9 cellular contexts compared by ENCODE assay signal in genomic region chr11:96263361-96263763, GRCh38.
DNase-seq lines count a peak whose midpoint lies in the region; ATAC-seq, FAIRE-seq and TF ChIP-seq lines count a peak whose summit lies in the region.
"Had no signal": no experiment of that assay in that cellular context is flagged by ENCODE, and none has a peak within 500 bp of the region (broad histone marks: within the 10 kb centered on the region; RNA-seq: fewer than 3 reads in every experiment).

No MANE protein-coding gene starts in this region.

- BruUV-seq in endothelial cell of umbilical vein (replicated peaks; lab: Mats Ljungman, UMichigan), result no TSS peak

- TF ChIP-seq CTCF in CD14-positive monocyte (IDR thresholded peaks at IDR 0.05) (no peak), endothelial cell of umbilical vein (IDR thresholded peaks at IDR 0.05; ENCODE audit: extremely low read depth in 1 of 2, insufficient read depth in 1 of 2, low read depth in 1 of 2, low read length in 2 of 2) (no peak), osteoblast (IDR thresholded peaks at IDR 0.05; ENCODE audit: extremely low read depth, low read depth, low read length) (no peak), progenitor cell of endocrine pancreas (IDR thresholded peaks at IDR 0.05; ENCODE audit: unreplicated experiment) (no peak)

- H3K27me3 Mint-ChIP-seq in CD14-positive monocyte (ENCODE audit: low read depth in 3 of 3) (peaks cover 0 to 2% (median 0%) of the 10 kb centered on the region in 3 donors), progenitor cell of endocrine pancreas (no peaks in the 10 kb centered on the region)

- H3K27me3 ChIP-seq in endothelial cell of umbilical vein (ENCODE audit: control insufficient read depth in 2 of 2, insufficient read depth in 2 of 2, low read length in 2 of 2), result no peaks in the 10 kb centered on the region
- no peaks in the 10 kb centered on the region for H3K27me3 ChIP-seq in osteoblast (ENCODE audit: insufficient read depth, low read length)

- H3K36me3 ChIP-seq in endothelial cell of umbilical vein (ENCODE audit: control insufficient read depth in 2 of 2, extremely low read depth in 1 of 2, insufficient read depth in 2 of 2, low read length in 2 of 2) (no peaks in the 10 kb centered on the region), osteoblast (ENCODE audit: insufficient read depth, low read length) (no peaks in the 10 kb centered on the region)

- CTCF ChIA-PET in endothelial cell of umbilical vein (lab: Charles Lee), result interaction anchor here (0.9 to 1.7 kb wide), 5 partner anchors 9 to 209 kb away, joined by 3 to 12 read pairs (median 5); partner anchors contain the start of gene MAML2

- H3K9me3 ChIP-seq in endothelial cell of umbilical vein (replicated peaks; ENCODE audit: control insufficient read depth, insufficient read depth, low read length) (no peaks in the 10 kb centered on the region), osteoblast (ENCODE audit: low read depth, low read length) (no peaks in the 10 kb centered on the region)

- H3K9me1 ChIP-seq in endothelial cell of umbilical vein (replicated peaks; ENCODE audit: control insufficient read depth, extremely low read depth, insufficient read depth, low read length), result no peaks in the 10 kb centered on the region

- FAIRE-seq in endothelial cell of umbilical vein (lab: Jason Lieb, UNC), result no peak
- FAIRE-seq: colon had no signal

- H3K9me3 Mint-ChIP-seq in CD14-positive monocyte (peaks cover 0 to 2% (median 0%) of the 10 kb centered on the region in 7 donors), progenitor cell of endocrine pancreas (ENCODE audit: low read depth) (no peaks in the 10 kb centered on the region)

- POLR2A ChIA-PET in endothelial cell of umbilical vein (lab: Charles Lee), result interaction anchor here (0.8 kb wide), 1 partner anchor 44 kb away, joined by 3 read pairs; no protein-coding TSS in a partner anchor

- H3K4me3 Mint-ChIP-seq in CD14-positive monocyte (peak overlapping the region in 1 of 2 donors; percentile 59), progenitor cell of endocrine pancreas (ENCODE audit: low read depth) (no peak overlapping the region)

- H3K4me1 ChIP-seq in endothelial cell of umbilical vein (ENCODE audit: control insufficient read depth, extremely low read depth, insufficient read depth, low read length) (peaks cover 47% of the 10 kb centered on the region), osteoblast (ENCODE audit: insufficient read depth, low read length) (peaks cover 62% of the 10 kb centered on the region)

- TF ChIP-seq POLR2A in endothelial cell of umbilical vein (IDR thresholded peaks at IDR 0.05; ENCODE audit: low read depth, low read length), result no peak
- no peak for TF ChIP-seq POLR2A in GM18505 (IDR thresholded peaks at IDR 0.05; ENCODE audit: borderline replicate concordance, extremely low read depth, insufficient read depth, insufficient read length)

- H3K4me2 ChIP-seq in endothelial cell of umbilical vein (ENCODE audit: insufficient read depth, low read length) (no peak overlapping the region), osteoblast (ENCODE audit: insufficient read depth, low read length) (peak overlapping the region; percentile 37)

- ATAC-seq in GM18505 (IDR thresholded peaks at IDR 0.05; ENCODE audit: unreplicated experiment), result no peak

- dilution Hi-C loops in endothelial cell of umbilical vein (cut with MboI; ENCODE audit: extremely low pct_ligation_motif_present, low sequenced_read_pairs), result no loop called here

- H3K27ac ChIP-seq in endothelial cell of umbilical vein (ENCODE audit: insufficient read depth, low read depth, low read length) (peak overlapping the region; percentile 15), osteoblast (ENCODE audit: low read depth, low read length) (peak overlapping the region; percentile 62)

- H3K79me2 ChIP-seq in endothelial cell of umbilical vein (ENCODE audit: control insufficient read depth, insufficient read depth, low read length) (no peaks in the 10 kb centered on the region), osteoblast (ENCODE audit: insufficient read depth, low read length) (peaks cover 90% of the 10 kb centered on the region)

- intact Hi-C loops in CD14-positive monocyte (cut with micrococcal nuclease) (loop anchor here (5.0 to 10.0 kb wide), 3 partner anchors 41 to 71 kb away; no protein-coding TSS in a partner anchor), endothelial cell of umbilical vein (cut with micrococcal nuclease) (no loop called here)

- no peaks in the 10 kb centered on the region for H4K20me1 ChIP-seq in endothelial cell of umbilical vein (replicated peaks; ENCODE audit: control insufficient read depth, extremely low read depth, insufficient read depth, low read length)
- H4K20me1 ChIP-seq in osteoblast (ENCODE audit: insufficient read depth, low read length), result peaks cover 5% of the 10 kb centered on the region

- no peak overlapping the region for H3K9ac ChIP-seq in endothelial cell of umbilical vein (replicated peaks; ENCODE audit: extremely low read depth, insufficient read depth, low read length)

- peaks cover 84% of the 10 kb centered on the region for H3K4me1 Mint-ChIP-seq in CD14-positive monocyte
- H3K4me1 Mint-ChIP-seq in progenitor cell of endocrine pancreas (ENCODE audit: low read depth), result peaks cover 10% of the 10 kb centered on the region

- H3K27ac Mint-ChIP-seq in CD14-positive monocyte (peak overlapping the region; percentile 85 to 96 (median 93)), progenitor cell of endocrine pancreas (no peak overlapping the region)

- no peaks in the 10 kb centered on the region for H3K36me3 Mint-ChIP-seq in CD14-positive monocyte
- peaks cover 2% of the 10 kb centered on the region for H3K36me3 Mint-ChIP-seq in progenitor cell of endocrine pancreas (ENCODE audit: insufficient read depth)

- no peak overlapping the region for H2AFZ ChIP-seq in endothelial cell of umbilical vein (ENCODE audit: low read depth, low read length)
- no peak overlapping the region for H2AFZ ChIP-seq in osteoblast (ENCODE audit: low read length)

- no peak for DNase-seq in CD14-positive monocyte (ENCODE audit: low spot score)
- peak; percentile 76 for DNase-seq in NOMO-1 treated with dmso at 0.1 percent for 144 hours (lab: John Stamatoyannopoulos, UW; ENCODE audit: unreplicated experiment)
- DNase-seq in endothelial cell of umbilical vein (ENCODE audit: low read depth, low spot score), result peak; percentile 45
- DNase-seq in osteoblast (ENCODE audit: insufficient read length, low spot score, missing footprints), result no peak
- no peak for DNase-seq in GDM1 (lab: John Stamatoyannopoulos, UW)
- DNase-seq in progenitor cell of endocrine pancreas (ENCODE audit: low spot score, unreplicated experiment), result no peak
- DNase-seq in NCI-H1930 (lab: John Stamatoyannopoulos, UW), result no peak

- H3K4me3 ChIP-seq in endothelial cell of umbilical vein (replicated peaks in 1 of 3; ENCODE audit: insufficient read depth in 1 of 3, low read depth in 1 of 3, low read length in 3 of 3), result no peak overlapping the region
- no peak overlapping the region for H3K4me3 ChIP-seq in osteoblast (ENCODE audit: insufficient read depth, low read length)

TF ChIP-seq in endothelial cell of umbilical vein, 7 proteins besides CTCF, POLR2A, EP300 and RAD21:
- peak; percentile 55 for TF ChIP-seq FOS (IDR thresholded peaks at IDR 0.05; ENCODE audit: borderline replicate concordance, insufficient read depth, low read length)
- TF ChIP-seq EZH2 (IDR thresholded peaks at IDR 0.05; ENCODE audit: borderline replicate concordance, low read depth, low read length, severe bottlenecking), result no peak
- no peak for TF ChIP-seq GATA2 (IDR thresholded peaks at IDR 0.05; ENCODE audit: insufficient read depth, insufficient read length, low read depth, low read length)
- no peak for TF ChIP-seq MYC (IDR thresholded peaks at IDR 0.05; ENCODE audit: low read depth, low read length)
- TF ChIP-seq POLR2AphosphoS5 (IDR thresholded peaks at IDR 0.05; ENCODE audit: insufficient read depth, low read depth, low read length), result no peak
- TF ChIP-seq MAX (IDR thresholded peaks at IDR 0.05; ENCODE audit: insufficient read depth, insufficient read length), result no peak
- peak; percentile 63 for TF ChIP-seq JUN (IDR thresholded peaks at IDR 0.05; ENCODE audit: borderline replicate concordance, insufficient read depth, insufficient read length, low read depth)
TF ChIP-seq in endothelial cell of umbilical vein: peak in this region for 2.

Comparison
In these comparisons a context has a peak if more than half of its experiments do, and no peak if none do; other contexts are left out.
1. DNase-seq: peak in NOMO-1 treated with dmso at 0.1 percent for 144 hours (single experiment) and endothelial cell of umbilical vein (single experiment); none in CD14-positive monocyte (single experiment), osteoblast (single experiment), GDM1 (single experiment), progenitor cell of endocrine pancreas (single experiment) and NCI-H1930 (0 of 2).